Comparison of ENCODE assay signal across 16 cellular contexts in the genomic region with DNA sequence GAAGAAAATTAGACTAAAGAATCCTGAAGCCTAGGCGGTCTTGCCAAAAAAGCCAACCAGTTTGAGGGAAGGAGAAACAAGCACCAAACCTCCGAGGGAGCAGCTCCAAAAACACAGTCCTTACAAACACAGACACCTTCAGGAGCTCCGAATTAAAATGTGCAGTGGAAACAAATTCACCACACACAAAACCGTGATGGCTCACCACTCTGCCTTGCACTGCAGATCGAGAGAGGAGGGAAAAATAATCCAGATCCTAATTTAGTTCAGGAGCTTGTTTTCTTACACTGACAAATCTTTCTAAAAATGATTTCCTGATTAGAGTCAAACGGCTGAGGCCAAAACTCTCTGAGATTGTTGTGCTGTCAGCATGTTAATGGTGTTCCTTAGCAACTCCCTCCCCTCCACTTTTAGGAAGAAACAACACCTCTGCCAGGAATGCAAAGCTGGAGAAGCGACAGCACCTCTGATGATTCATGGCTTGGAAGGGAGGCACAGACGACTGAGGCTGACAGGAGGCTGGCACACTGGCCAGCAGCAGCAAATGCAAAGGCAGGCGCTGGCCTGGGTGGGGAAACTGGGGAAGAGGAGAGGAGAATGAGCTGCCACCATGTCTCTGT.
DNase-seq lines count a peak whose midpoint lies in the region; ATAC-seq and TF ChIP-seq lines count a peak whose summit lies in the region.
"Had no signal": no experiment of that assay in that cellular context is flagged by ENCODE, and none has a peak within 500 bp of the region (broad histone marks: within the 10 kb centered on the region; RNA-seq: fewer than 3 reads in every experiment).

No MANE protein-coding gene starts in this region.

- TF ChIP-seq CTCF in retinal pigment epithelial cell (conservative IDR thresholded peaks at IDR 0.05; ENCODE audit: low read depth, low read length) = no peak
- no peak for TF ChIP-seq CTCF in natural killer cell (IDR thresholded peaks at IDR 0.05)
- no peak for TF ChIP-seq CTCF in CD8-positive, alpha-beta T cell (IDR thresholded peaks at IDR 0.05)

- H3K27me3 Mint-ChIP-seq in natural killer cell (ENCODE audit: low read depth in 2 of 2) = peaks cover 0 to 3% of the 10 kb centered on the region in 2 donors
- H3K27me3 Mint-ChIP-seq in CD8-positive, alpha-beta T cell (ENCODE audit: low read depth) = peaks cover 8% of the 10 kb centered on the region

- H3K27me3 ChIP-seq in CD8-positive, alpha-beta T cell (ENCODE audit: insufficient read depth, low read length) = no peaks in the 10 kb centered on the region
- H3K27me3 ChIP-seq: cardiac muscle cell had no signal

- intact Hi-C loops in natural killer cell (cut with micrococcal nuclease) = no loop called here
- intact Hi-C loops in CD8-positive, alpha-beta T cell (cut with DNase I, micrococcal nuclease) = no loop called here

- H3K4me3 Mint-ChIP-seq in natural killer cell = no peak overlapping the region
- no peak overlapping the region for H3K4me3 Mint-ChIP-seq in CD8-positive, alpha-beta T cell
- H3K4me3 Mint-ChIP-seq: CD4-positive, alpha-beta memory T cell; stimulated activated naive CD8-positive, alpha-beta T cell treated with anti-CD3 and anti-CD28 coated beads, Interleukin-15, Interleukin-2, amounts not matched to agents 100 ng/mL and 50 ng/mL, for 24 hours had no signal

- ATAC-seq in natural killer cell (no peak), GM18861 (IDR thresholded peaks at IDR 0.05; ENCODE audit: unreplicated experiment) (no peak)
- no peak for ATAC-seq in CD8-positive, alpha-beta T cell

- POLR2A ChIA-PET in CD8-positive, alpha-beta T cell (lab: Charles Lee) = no interaction called here

- peak; percentile 51 for DNase-seq in NCI-H2227 treated with DMSO at 0.1 percent for 48 hours (lab: John Stamatoyannopoulos, UW)
- DNase-seq in kidney glomerular epithelial cell (lab: John Stamatoyannopoulos, UW) = peak; percentile 46
- DNase-seq in retinal pigment epithelial cell (ENCODE audit: low read depth) = peak; percentile 62
- no peak for DNase-seq in natural killer cell
- no peak for DNase-seq in CD8-positive, alpha-beta T cell
- DNase-seq in AG08395 (ENCODE audit: low spot score) = no peak
- DNase-seq: activated CD4-positive, alpha-beta T cell treated with anti-CD3 and anti-CD28 coated beads for 1 hour; CD4-positive, alpha-beta memory T cell; NCI-H524 treated with DMSO at 0.1 percent for 48 hours; stimulated activated CD4-positive, alpha-beta T cell treated with anti-CD3 and anti-CD28 coated beads, Interleukin-4, amount 100 ng/mL, for 24 hours had no signal

- CTCF ChIA-PET in CD8-positive, alpha-beta T cell (lab: Charles Lee) = no interaction called here

- peaks cover 0 to 3% of the 10 kb centered on the region in 2 donors for H3K9me3 Mint-ChIP-seq in natural killer cell
- no peaks in the 10 kb centered on the region for H3K9me3 Mint-ChIP-seq in CD8-positive, alpha-beta T cell
- H3K9me3 Mint-ChIP-seq: stimulated activated naive CD8-positive, alpha-beta T cell treated with anti-CD3 and anti-CD28 coated beads, Interleukin-15, Interleukin-2, amounts not matched to agents 100 ng/mL and 50 ng/mL, for 24 hours had no signal

- H3K9me3 ChIP-seq in CD8-positive, alpha-beta T cell (ENCODE audit: low read length) = no peaks in the 10 kb centered on the region

- H3K36me3 Mint-ChIP-seq in natural killer cell = no peaks in the 10 kb centered on the region
- H3K36me3 Mint-ChIP-seq in CD8-positive, alpha-beta T cell = no peaks in the 10 kb centered on the region
- H3K36me3 Mint-ChIP-seq: CD4-positive, alpha-beta memory T cell had no signal

- H3K27ac ChIP-seq in cingulate gyrus (ENCODE audit: low read depth, low read length) = peak overlapping the region; percentile 8
- H3K27ac ChIP-seq in CD8-positive, alpha-beta T cell (ENCODE audit: low read depth, low read length) = no peak overlapping the region
- H3K27ac ChIP-seq: cardiac muscle cell, parathyroid adenoma, SK-N-MC had no signal

- no peak overlapping the region for H3K4me3 ChIP-seq in retinal pigment epithelial cell (ENCODE audit: low read length)
- no peak overlapping the region for H3K4me3 ChIP-seq in CD8-positive, alpha-beta T cell (ENCODE audit: low read depth, low read length)
- H3K4me3 ChIP-seq: cardiac muscle cell, SK-N-MC had no signal

- no peaks in the 10 kb centered on the region for H3K36me3 ChIP-seq in CD8-positive, alpha-beta T cell (ENCODE audit: insufficient read depth, low read length)
- H3K36me3 ChIP-seq: cardiac muscle cell had no signal

- no peaks in the 10 kb centered on the region for H3K4me1 ChIP-seq in CD8-positive, alpha-beta T cell (ENCODE audit: insufficient read depth, low read length)
- H3K4me1 ChIP-seq: parathyroid adenoma had no signal

- H3K27ac Mint-ChIP-seq in natural killer cell = no peak overlapping the region
- no peak overlapping the region for H3K27ac Mint-ChIP-seq in CD8-positive, alpha-beta T cell
- H3K27ac Mint-ChIP-seq: CD4-positive, alpha-beta memory T cell; stimulated activated naive CD8-positive, alpha-beta T cell treated with anti-CD3 and anti-CD28 coated beads, Interleukin-15, Interleukin-2, amounts not matched to agents 100 ng/mL and 50 ng/mL, for 24 hours had no signal

- H3K4me1 Mint-ChIP-seq in natural killer cell = no peaks in the 10 kb centered on the region
- H3K4me1 Mint-ChIP-seq in CD8-positive, alpha-beta T cell (ENCODE audit: low read depth) = no peaks in the 10 kb centered on the region
- H3K4me1 Mint-ChIP-seq: CD4-positive, alpha-beta memory T cell had no signal

Comparison
In these comparisons a context has a peak if more than half of its experiments do, and no peak if none do; other contexts are left out.
1. DNase-seq: peak in NCI-H2227 treated with DMSO at 0.1 percent for 48 hours (single experiment), kidney glomerular epithelial cell (single experiment) and retinal pigment epithelial cell (single experiment); none in natural killer cell (single experiment), CD8-positive, alpha-beta T cell (0 of 7) and AG08395 (single experiment).